ENCODE assay signal across 24 cellular contexts in genomic region chr22:19118601-19118880, GRCh38. TPM values are rescaled to one million over a fixed set of nuclear protein-coding genes. Genes with fewer than 3 reads are reported as not detected.
A peak's percentile ranks its signal among the peaks of the same experiment; 100 is the strongest.
DNase-seq lines count a peak whose midpoint lies in the region; ATAC-seq, FAIRE-seq and TF ChIP-seq lines count a peak whose summit lies in the region.
"Had no signal": no experiment of that assay in that cellular context is flagged by ENCODE, and none has a peak within 500 bp of the region (broad histone marks: within the 10 kb centered on the region; RNA-seq: fewer than 3 reads in every experiment).

No MANE protein-coding gene starts in this region.

- no peak overlapping the region for H3K4ac ChIP-seq in neuronal stem cell (ENCODE audit: low read length)

- no peak overlapping the region for H3K23ac ChIP-seq in neuronal stem cell (ENCODE audit: low read depth, low read length, poor library complexity)

- H3K4me1 ChIP-seq in KMS-11 (ENCODE audit: low read depth, poor library complexity, severe bottlenecking) (peaks cover 63% of the 10 kb centered on the region), K562 (replicated peaks in 1 of 2; ENCODE audit: control insufficient read depth in 2 of 2, insufficient read depth in 2 of 2, low read length in 2 of 2) (peaks cover 42 to 54% of the 10 kb centered on the region in 2 experiments), neuronal stem cell (ENCODE audit: control insufficient read depth in 2 of 2, insufficient read depth in 1 of 2, low read depth in 1 of 2, low read length in 2 of 2) (peaks cover 4 to 19% of the 10 kb centered on the region in 2 donors)

- no peak overlapping the region for H2BK12ac ChIP-seq in neuronal stem cell (ENCODE audit: low read length)

- H3K9ac ChIP-seq in KMS-11 (no peak overlapping the region), K562 (ENCODE audit: insufficient read depth in 1 of 2, low read depth in 2 of 2, low read length in 2 of 2) (peak overlapping the region in 1 of 2 experiments; percentile 46; a peak in 1 of 4 replicates), neuronal stem cell (ENCODE audit: low read depth, low read length, poor library complexity) (no peak overlapping the region)

- no peak overlapping the region for H2BK120ac ChIP-seq in neuronal stem cell (ENCODE audit: low read depth, low read length)

- intact Hi-C loops in activated CD4-positive, alpha-beta T cell treated with anti-CD3 and anti-CD28 coated beads, Interleukin-2, amount 10 ng/mL, durations not matched to agents 24 days and 14 days (cut with micrococcal nuclease), result no loop called here
- intact Hi-C loops in K562 (cut with micrococcal nuclease), result loop anchor here (10.0 kb wide), 1 partner anchor 176 kb away; the partner anchor contains the start of gene CLTCL1

- TF ChIP-seq POLR2A in K562 (conservative IDR thresholded peaks at IDR 0.05), result no peak

- POLR2A ChIA-PET in activated CD4-positive, alpha-beta T cell treated with anti-CD3 and anti-CD28 coated beads, Interleukin-2, amount 10 ng/mL, durations not matched to agents 7 days and 5 days (lab: Charles Lee), result no interaction called here
- POLR2A ChIA-PET in K562 (lab: Yijun Ruan, JAX), result interaction anchor here (0.8 to 9.0 kb wide), 8 partner anchors 8 to 56 kb away, joined by 3 to 67 read pairs (median 9); partner anchors contain the start of gene ESS2

- TF ChIP-seq CTCF in KMS-11 (conservative IDR thresholded peaks at IDR 0.05; ENCODE audit: low read depth, low read length) (no peak), K562 (IDR thresholded peaks at IDR 0.05 in 2 of 3, conservative IDR thresholded peaks at IDR 0.05 in 1 of 3; ENCODE audit: insufficient read depth in 2 of 3, low read depth in 1 of 3, low read length in 3 of 3) (no peak)

- peaks cover 6% of the 10 kb centered on the region for H3K36me3 Mint-ChIP-seq in activated CD4-positive, alpha-beta T cell treated with anti-CD3 and anti-CD28 coated beads, Interleukin-2, amount 10 ng/mL, durations not matched to agents 7 days and 5 days (ENCODE audit: low read depth)
- peaks cover 11% of the 10 kb centered on the region for H3K36me3 Mint-ChIP-seq in activated CD4-positive, alpha-beta T cell treated with anti-CD3 and anti-CD28 coated beads, Interleukin-2, amount 10 ng/mL, durations not matched to agents 24 days and 14 days (ENCODE audit: low read depth)
- H3K36me3 Mint-ChIP-seq: activated naive CD8-positive, alpha-beta T cell treated with anti-CD3 and anti-CD28 coated beads, Interleukin-2, amount 10 ng/mL, durations not matched to agents 7 days and 5 days had no signal

- FAIRE-seq in K562 (lab: Jason Lieb, UNC), result no peak
- FAIRE-seq: G401.6, urothelium cell line had no signal

- H2BK15ac ChIP-seq in neuronal stem cell (ENCODE audit: low read length), result no peak overlapping the region

- no peak for TF ChIP-seq EP300 in K562 (IDR thresholded peaks at IDR 0.05; ENCODE audit: low read length)

- no peak overlapping the region for H3K4me3 Mint-ChIP-seq in activated CD4-positive, alpha-beta T cell treated with anti-CD3 and anti-CD28 coated beads, Interleukin-2, amount 10 ng/mL, durations not matched to agents 7 days and 5 days
- H3K4me3 Mint-ChIP-seq in activated CD4-positive, alpha-beta T cell treated with anti-CD3 and anti-CD28 coated beads, Interleukin-2, amount 10 ng/mL, durations not matched to agents 24 days and 14 days, result no peak overlapping the region
- H3K4me3 Mint-ChIP-seq: activated CD4-positive, alpha-beta memory T cell treated with anti-CD3 and anti-CD28 coated beads for 36 hours; activated naive CD8-positive, alpha-beta T cell treated with anti-CD3 and anti-CD28 coated beads, Interleukin-2, amount 10 ng/mL, durations not matched to agents 7 days and 5 days had no signal

- H3K4me2 ChIP-seq in KMS-11 (peak overlapping the region; percentile 13; the same call in 1 of the 2 replicates), K562 (ENCODE audit: insufficient read depth, low read length) (no peak overlapping the region), neuronal stem cell (ENCODE audit: insufficient read depth, low read length, poor library complexity, severe bottlenecking) (no peak overlapping the region)

- no peak overlapping the region for H2AK5ac ChIP-seq in neuronal stem cell (ENCODE audit: low read depth, low read length)

- H3K79me2 ChIP-seq in KMS-11 (ENCODE audit: insufficient read depth, low read depth) (peaks cover 71% of the 10 kb centered on the region), K562 (ENCODE audit: control insufficient read depth, insufficient read depth, low read length) (peaks cover 87% of the 10 kb centered on the region)

- H2BK5ac ChIP-seq in neuronal stem cell (ENCODE audit: low read length), result no peak overlapping the region

- H3K18ac ChIP-seq in neuronal stem cell (ENCODE audit: low read length), result no peak overlapping the region

- peak overlapping the region; percentile 25 for H3K27ac Mint-ChIP-seq in activated CD4-positive, alpha-beta T cell treated with anti-CD3 and anti-CD28 coated beads, Interleukin-2, amount 10 ng/mL, durations not matched to agents 7 days and 5 days
- H3K27ac Mint-ChIP-seq in activated CD4-positive, alpha-beta T cell treated with anti-CD3 and anti-CD28 coated beads, Interleukin-2, amount 10 ng/mL, durations not matched to agents 24 days and 14 days, result no peak overlapping the region
- H3K27ac Mint-ChIP-seq: activated CD4-positive, alpha-beta memory T cell treated with anti-CD3 and anti-CD28 coated beads for 36 hours had no signal

- no peak for TF ChIP-seq RAD21 in K562 (CRISPR knock-in tag; conservative IDR thresholded peaks at IDR 0.05 in 1 of 2, IDR thresholded peaks at IDR 0.05 in 1 of 2)

- CTCF ChIA-PET in activated CD4-positive, alpha-beta T cell treated with anti-CD3 and anti-CD28 coated beads, Interleukin-2, amount 10 ng/mL, durations not matched to agents 7 days and 5 days (lab: Charles Lee), result interaction anchor here (0.6 to 1.5 kb wide), 2 partner anchors 14 to 18 kb away, joined by 4 to 6 read pairs; no protein-coding TSS in a partner anchor
- CTCF ChIA-PET in K562 (lab: Yijun Ruan, JAX; ENCODE audit: low intra/inter-chr PET ratio), result no interaction called here

- WGBS in K562 (ENCODE audit: insufficient coverage, low coverage, missing lambda C conversion rate), result 62% methylated on average over 2 of the region's 2 CpGs
- WGBS in neuronal stem cell (ENCODE audit: extremely low coverage in 2 of 2, insufficient read length in 2 of 2, insufficient replicate concordance in 1 of 2), 2 donors, result no CpG with 5 or more reads among the region's 2 CpGs

- peaks cover 70% of the 10 kb centered on the region for H3K4me1 Mint-ChIP-seq in activated CD4-positive, alpha-beta T cell treated with anti-CD3 and anti-CD28 coated beads, Interleukin-2, amount 10 ng/mL, durations not matched to agents 7 days and 5 days
- peaks cover 54% of the 10 kb centered on the region for H3K4me1 Mint-ChIP-seq in activated CD4-positive, alpha-beta T cell treated with anti-CD3 and anti-CD28 coated beads, Interleukin-2, amount 10 ng/mL, durations not matched to agents 24 days and 14 days

- in situ Hi-C loops in K562 (cut with MboI), result no loop called here

- BruUV-seq in K562 (replicated peaks; lab: Mats Ljungman, UMichigan), result no TSS peak

- H3K4me3 ChIP-seq in KMS-11 (IDR thresholded peaks at IDR 0.05; ENCODE audit: insufficient read depth, low read depth, low read length) (no peak overlapping the region), K562 (no peak overlapping the region), neuronal stem cell (ENCODE audit: low read length in 2 of 2) (no peak overlapping the region)
- H3K4me3 ChIP-seq: colonic mucosa, heart right ventricle, left lung, SJSA1 had no signal

- no peak for DNase-seq in activated CD4-positive, alpha-beta T cell treated with anti-CD3 and anti-CD28 coated beads, Interleukin-2, amount 10 ng/mL, durations not matched to agents 7 days and 5 days
- DNase-seq in activated CD4-positive, alpha-beta T cell treated with anti-CD3 and anti-CD28 coated beads, Interleukin-2, amount 10 ng/mL, durations not matched to agents 24 days and 14 days, result no peak
- no peak for DNase-seq in K562 (ENCODE audit: extremely low read depth in 1 of 4, low spot score in 3 of 4)
- DNase-seq in neuronal stem cell (ENCODE audit: low spot score), result no peak
- no peak for DNase-seq in HUDEP-2 (lab: John Stamatoyannopoulos, UW; ENCODE audit: unreplicated experiment in 76 of 76)
- DNase-seq: activated naive CD8-positive, alpha-beta T cell treated with anti-CD3 and anti-CD28 coated beads, Interleukin-2, amount 10 ng/mL, durations not matched to agents 7 days and 5 days; activated T-cell treated with anti-CD3 and anti-CD28 coated beads, Interleukin-2, amount 50 U/mL, for 4 hours; brain microvascular endothelial cell; colonic mucosa; heart right ventricle; left lung; NCI-H187; NCI-H82; retina had no signal

- peak overlapping the region; percentile 43 for H3K14ac ChIP-seq in neuronal stem cell (ENCODE audit: low read length)

- H3K9me1 ChIP-seq in K562 (ENCODE audit: control insufficient read depth, insufficient read depth, low read length), result peaks cover 41% of the 10 kb centered on the region

- H3K9me3 ChIP-seq in K562 (replicated peaks; ENCODE audit: control insufficient read depth, insufficient read depth, low read depth, low read length) (no peaks in the 10 kb centered on the region), neuronal stem cell (replicated peaks in 1 of 2; ENCODE audit: control insufficient read depth in 2 of 2, insufficient read depth in 1 of 2, low read depth in 1 of 2, low read length in 2 of 2) (no peaks in the 10 kb centered on the region)
- H3K9me3 ChIP-seq: colonic mucosa, heart right ventricle, left lung, SJSA1 had no signal

- H4K8ac ChIP-seq in neuronal stem cell (ENCODE audit: low read depth, low read length), result no peak overlapping the region

- H2AFZ ChIP-seq in KMS-11 (ENCODE audit: low read depth) (no peak overlapping the region), K562 (ENCODE audit: low read depth, low read length) (no peak overlapping the region), neuronal stem cell (ENCODE audit: low read length) (no peak overlapping the region)

- no peak overlapping the region for H4K91ac ChIP-seq in neuronal stem cell (ENCODE audit: low read depth, low read length, poor library complexity)

- H3K9me3 Mint-ChIP-seq in activated CD4-positive, alpha-beta T cell treated with anti-CD3 and anti-CD28 coated beads, Interleukin-2, amount 10 ng/mL, durations not matched to agents 7 days and 5 days, result no peaks in the 10 kb centered on the region
- no peaks in the 10 kb centered on the region for H3K9me3 Mint-ChIP-seq in activated CD4-positive, alpha-beta T cell treated with anti-CD3 and anti-CD28 coated beads, Interleukin-2, amount 10 ng/mL, durations not matched to agents 24 days and 14 days
- H3K9me3 Mint-ChIP-seq: activated CD4-positive, alpha-beta memory T cell treated with anti-CD3 and anti-CD28 coated beads for 36 hours; activated naive CD8-positive, alpha-beta T cell treated with anti-CD3 and anti-CD28 coated beads, Interleukin-2, amount 10 ng/mL, durations not matched to agents 7 days and 5 days; activated T-cell treated with anti-CD3 and anti-CD28 coated beads, Interleukin-2, amount 50 U/mL, for 4 hours had no signal

- H4K20me1 ChIP-seq in KMS-11 (ENCODE audit: insufficient read depth) (peaks cover 38% of the 10 kb centered on the region; the same call in 1 of the 2 replicates), K562 (replicated peaks; ENCODE audit: control insufficient read depth, insufficient read depth, low read length) (peaks cover 70% of the 10 kb centered on the region)

- H3K36me3 ChIP-seq in KMS-11 (ENCODE audit: insufficient read depth), result no peaks in the 10 kb centered on the region
- H3K36me3 ChIP-seq in K562 (ENCODE audit: control insufficient read depth, insufficient read depth, low read length), result peaks cover 60% of the 10 kb centered on the region
- peaks cover 7 to 35% of the 10 kb centered on the region in 2 donors for H3K36me3 ChIP-seq in neuronal stem cell (replicated peaks in 1 of 2; ENCODE audit: control insufficient read depth in 2 of 2, insufficient read depth in 2 of 2, low read length in 2 of 2)
- H3K36me3 ChIP-seq: colonic mucosa, left lung had no signal

- H3K79me1 ChIP-seq in neuronal stem cell (ENCODE audit: low read depth, low read length), result peaks cover 25% of the 10 kb centered on the region

- H3K27ac ChIP-seq in KMS-11, result peak overlapping the region; percentile 2; the same call in 1 of the 2 replicates
- no peak overlapping the region for H3K27ac ChIP-seq in K562 (ENCODE audit: extremely low read depth, low read depth, low read length)
- no peak overlapping the region for H3K27ac ChIP-seq in neuronal stem cell (replicated peaks; ENCODE audit: low read length)
- H3K27ac ChIP-seq: brain microvascular endothelial cell, colonic mucosa, heart right ventricle, left lung, SJSA1 had no signal

- no peaks in the 10 kb centered on the region for H3K27me3 ChIP-seq in KMS-11 (ENCODE audit: insufficient read depth, low read depth)
- no peaks in the 10 kb centered on the region for H3K27me3 ChIP-seq in K562 (ENCODE audit: control insufficient read depth in 2 of 2, insufficient read depth in 2 of 2, low read length in 2 of 2)
- no peaks in the 10 kb centered on the region for H3K27me3 ChIP-seq in neuronal stem cell (ENCODE audit: control insufficient read depth in 3 of 3, insufficient read depth in 3 of 3, low read depth in 1 of 3, low read length in 3 of 3)
- H3K27me3 ChIP-seq: brain microvascular endothelial cell, colonic mucosa, heart right ventricle, left lung, SJSA1 had no signal

- H3K27me3 Mint-ChIP-seq in activated CD4-positive, alpha-beta T cell treated with anti-CD3 and anti-CD28 coated beads, Interleukin-2, amount 10 ng/mL, durations not matched to agents 7 days and 5 days, result no peaks in the 10 kb centered on the region
- H3K27me3 Mint-ChIP-seq in activated CD4-positive, alpha-beta T cell treated with anti-CD3 and anti-CD28 coated beads, Interleukin-2, amount 10 ng/mL, durations not matched to agents 24 days and 14 days, result no peaks in the 10 kb centered on the region
- H3K27me3 Mint-ChIP-seq: activated CD4-positive, alpha-beta memory T cell treated with anti-CD3 and anti-CD28 coated beads for 36 hours; activated naive CD8-positive, alpha-beta T cell treated with anti-CD3 and anti-CD28 coated beads, Interleukin-2, amount 10 ng/mL, durations not matched to agents 7 days and 5 days had no signal

- ATAC-seq in K562 (no peak), GM18520 (IDR thresholded peaks at IDR 0.05; ENCODE audit: unreplicated experiment) (no peak), GM21737 (IDR thresholded peaks at IDR 0.05; ENCODE audit: unreplicated experiment) (no peak)
- ATAC-seq: activated T-cell treated with anti-CD3 and anti-CD28 coated beads, Interleukin-2, amount 50 U/mL, for 4 hours; heart right ventricle; left lung had no signal

RNA-seq across cellular contexts. Expression of gene DGCR2, which starts 3.7 kb away (rescaled TPM):
- total RNA-seq in activated CD4-positive, alpha-beta T cell treated with anti-CD3 and anti-CD28 coated beads, Interleukin-2, amount 10 ng/mL, durations not matched to agents 7 days and 5 days, result 10 to 100 TPM; 38.7 to 39.0 TPM
- total RNA-seq in activated CD4-positive, alpha-beta T cell treated with anti-CD3 and anti-CD28 coated beads, Interleukin-2, amount 10 ng/mL, durations not matched to agents 24 days and 14 days, result 23.8 and 25.5 TPM in 2 replicates
- 104 and 237 TPM in 2 replicates for total RNA-seq in K562 (2011; cell fraction: chromatin; rRNA removed; ENCODE audit: low replicate concordance)
- 233 and 250 TPM in 2 replicates for total RNA-seq in K562 (2011; cell fraction: nucleolus; rRNA removed)
- 163 and 192 TPM in 2 replicates for total RNA-seq in K562 (2011; cell fraction: nucleoplasm; rRNA removed)
- total RNA-seq in K562 (2014; rRNA removed), result 62.9 and 79.7 TPM in 2 replicates
- 25.0 and 31.7 TPM in 2 replicates for total RNA-seq in K562 (2014; rRNA removed; fragmentation: Illumina TruSeq; extraction: Trizol)
- total RNA-seq in K562 (2015; rRNA removed; fragmentation: Illumina TruSeq; extraction: Trizol), result 52.2 and 56.7 TPM in 2 replicates
- 101 and 103 TPM in 2 replicates for total RNA-seq in K562 (2021)
- polyA plus RNA-seq in K562 (2011; rRNA removed), result 45.6 and 65.3 TPM in 2 replicates
- 87.9 and 92.8 TPM in 2 replicates for polyA plus RNA-seq in K562 (2011; cell fraction: cytosol; rRNA removed)
- 96.5 and 99.6 TPM in 2 replicates for polyA plus RNA-seq in K562 (2011; cell fraction: nucleus; rRNA removed)
- polyA plus RNA-seq in K562 (2012), result 68.2 and 87.4 TPM in 2 replicates
- polyA plus RNA-seq in K562 (2014; fragmentation: Illumina TruSeq; extraction: Trizol), result 56.7 and 59.7 TPM in 2 replicates
- polyA plus RNA-seq in K562 (2014; fragmentation: Nextera tagmentation; extraction: Ambion mirVana), result under 1 TPM; 0.69 to 0.70 TPM
- polyA plus RNA-seq in K562 (2014; rRNA removed), result 54.1 and 56.4 TPM in 2 replicates
- polyA minus RNA-seq in K562 (2011; rRNA and poly(A)+ RNA removed), result 59.4 and 60.5 TPM in 2 replicates
- 76.8 and 101 TPM in 2 replicates for polyA minus RNA-seq in K562 (2011; cell fraction: cytosol; rRNA and poly(A)+ RNA removed)
- 59.6 and 106 TPM in 2 replicates for polyA minus RNA-seq in K562 (2011; cell fraction: nucleus; rRNA and poly(A)+ RNA removed)
- 31.2 TPM for polyA plus RNA-seq in neuronal stem cell (2013, experiment 1 of 2)
- 31.1 TPM for polyA plus RNA-seq in neuronal stem cell (2013, experiment 2 of 2)

RNA-seq across cellular contexts. Expression of gene TSSK2, which starts 12.6 kb away (rescaled TPM):
- not detected for total RNA-seq in activated CD4-positive, alpha-beta T cell treated with anti-CD3 and anti-CD28 coated beads, Interleukin-2, amount 10 ng/mL, durations not matched to agents 7 days and 5 days
- total RNA-seq in activated CD4-positive, alpha-beta T cell treated with anti-CD3 and anti-CD28 coated beads, Interleukin-2, amount 10 ng/mL, durations not matched to agents 24 days and 14 days, result not detected in 2 replicates
- total RNA-seq in K562 (2011; cell fraction: chromatin; rRNA removed; ENCODE audit: low replicate concordance), result 0.21 TPM in 1 of 2 replicates, not detected in the other
- total RNA-seq in K562 (2011; cell fraction: nucleolus; rRNA removed), result not detected in 2 replicates
- 0.22 TPM in 1 of 2 replicates, not detected in the other for total RNA-seq in K562 (2011; cell fraction: nucleoplasm; rRNA removed)
- total RNA-seq in K562 (2014; rRNA removed) (not detected in 2 replicates), K562 (2014; rRNA removed; fragmentation: Illumina TruSeq; extraction: Trizol) (not detected in 2 replicates), K562 (2015; rRNA removed; fragmentation: Illumina TruSeq; extraction: Trizol) (not detected in 2 replicates), K562 (2021) (not detected in 2 replicates)
- polyA plus RNA-seq in K562 (2011; rRNA removed) (not detected in 2 replicates), K562 (2014; fragmentation: Illumina TruSeq; extraction: Trizol) (not detected in 2 replicates), K562 (2014; fragmentation: Nextera tagmentation; extraction: Ambion mirVana) (not detected), K562 (2014; rRNA removed) (0.04 TPM in 1 of 2 replicates, not detected in the other)
- 0.04 TPM in 1 of 2 replicates, not detected in the other for polyA plus RNA-seq in K562 (2011; cell fraction: cytosol; rRNA removed)
- polyA plus RNA-seq in K562 (2011; cell fraction: nucleus; rRNA removed), result 0.10 TPM in 1 of 2 replicates, not detected in the other
- not detected in 2 replicates for polyA plus RNA-seq in K562 (2012)
- polyA minus RNA-seq in K562 (2011; rRNA and poly(A)+ RNA removed), result not detected in 2 replicates
- polyA minus RNA-seq in K562 (2011; cell fraction: cytosol; rRNA and poly(A)+ RNA removed), result not detected in 2 replicates
- polyA minus RNA-seq in K562 (2011; cell fraction: nucleus; rRNA and poly(A)+ RNA removed), result not detected in 2 replicates
- not detected for polyA plus RNA-seq in neuronal stem cell (2013, experiment 1 of 2)
- not detected for polyA plus RNA-seq in neuronal stem cell (2013, experiment 2 of 2)
- total RNA-seq: A172; activated CD4-positive, alpha-beta memory T cell treated with anti-CD3 and anti-CD28 coated beads for 36 hours; activated naive CD8-positive, alpha-beta T cell treated with anti-CD3 and anti-CD28 coated beads, Interleukin-2, amount 10 ng/mL, durations not matched to agents 7 days and 5 days; activated T-cell treated with anti-CD3 and anti-CD28 coated beads, Interleukin-2, amount 50 U/mL, for 4 hours; colonic mucosa; left lung; SJSA1; subcutaneous adipose tissue had no signal

RNA-seq across cellular contexts. Expression of gene ESS2, which starts 25.9 kb away (rescaled TPM):
- total RNA-seq in activated CD4-positive, alpha-beta T cell treated with anti-CD3 and anti-CD28 coated beads, Interleukin-2, amount 10 ng/mL, durations not matched to agents 7 days and 5 days, result 10 to 100 TPM; 17.9 to 18.5 TPM
- total RNA-seq in activated CD4-positive, alpha-beta T cell treated with anti-CD3 and anti-CD28 coated beads, Interleukin-2, amount 10 ng/mL, durations not matched to agents 24 days and 14 days, result 17.6 and 19.1 TPM in 2 replicates
- total RNA-seq in K562 (2011; cell fraction: chromatin; rRNA removed; ENCODE audit: low replicate concordance), result 22.9 and 43.9 TPM in 2 replicates
- 30.7 and 33.7 TPM in 2 replicates for total RNA-seq in K562 (2011; cell fraction: nucleolus; rRNA removed)
- total RNA-seq in K562 (2011; cell fraction: nucleoplasm; rRNA removed), result 20.2 and 27.2 TPM in 2 replicates
- total RNA-seq in K562 (2014; rRNA removed) (42.5 and 47.4 TPM in 2 replicates), K562 (2014; rRNA removed; fragmentation: Illumina TruSeq; extraction: Trizol) (9.4 and 10.7 TPM in 2 replicates), K562 (2015; rRNA removed; fragmentation: Illumina TruSeq; extraction: Trizol) (28.3 and 30.9 TPM in 2 replicates), K562 (2021) (51.3 and 52.8 TPM in 2 replicates)
- polyA plus RNA-seq in K562 (2011; rRNA removed) (26.8 and 44.0 TPM in 2 replicates), K562 (2014; fragmentation: Illumina TruSeq; extraction: Trizol) (23.6 and 41.0 TPM in 2 replicates), K562 (2014; fragmentation: Nextera tagmentation; extraction: Ambion mirVana) (1 to 10 TPM in 1 of 2 experiments, under 1 TPM in 1; 0.70 to 1.9 TPM), K562 (2014; rRNA removed) (47.1 and 58.1 TPM in 2 replicates)
- polyA plus RNA-seq in K562 (2011; cell fraction: cytosol; rRNA removed), result 44.3 and 59.3 TPM in 2 replicates
- polyA plus RNA-seq in K562 (2011; cell fraction: nucleus; rRNA removed), result 50.0 and 63.7 TPM in 2 replicates
- polyA plus RNA-seq in K562 (2012), result 34.4 and 35.2 TPM in 2 replicates
- 11.3 and 13.6 TPM in 2 replicates for polyA minus RNA-seq in K562 (2011; rRNA and poly(A)+ RNA removed)
- 16.3 and 30.8 TPM in 2 replicates for polyA minus RNA-seq in K562 (2011; cell fraction: cytosol; rRNA and poly(A)+ RNA removed)
- polyA minus RNA-seq in K562 (2011; cell fraction: nucleus; rRNA and poly(A)+ RNA removed), result 11.7 and 24.3 TPM in 2 replicates
- 9.2 TPM for polyA plus RNA-seq in neuronal stem cell (2013, experiment 1 of 2)
- polyA plus RNA-seq in neuronal stem cell (2013, experiment 2 of 2), result 9.2 TPM

RNA-seq across cellular contexts. Expression of gene GSC2, which starts 31.6 kb away (rescaled TPM):
- not detected for total RNA-seq in activated CD4-positive, alpha-beta T cell treated with anti-CD3 and anti-CD28 coated beads, Interleukin-2, amount 10 ng/mL, durations not matched to agents 7 days and 5 days
- total RNA-seq in activated CD4-positive, alpha-beta T cell treated with anti-CD3 and anti-CD28 coated beads, Interleukin-2, amount 10 ng/mL, durations not matched to agents 24 days and 14 days, result not detected in 2 replicates
- not detected in 2 replicates for total RNA-seq in K562 (2011; cell fraction: chromatin; rRNA removed; ENCODE audit: low replicate concordance)
- total RNA-seq in K562 (2011; cell fraction: nucleolus; rRNA removed), result not detected in 2 replicates
- not detected in 2 replicates for total RNA-seq in K562 (2011; cell fraction: nucleoplasm; rRNA removed)
- total RNA-seq in K562 (2014; rRNA removed) (not detected in 2 replicates), K562 (2014; rRNA removed; fragmentation: Illumina TruSeq; extraction: Trizol) (not detected in 2 replicates), K562 (2015; rRNA removed; fragmentation: Illumina TruSeq; extraction: Trizol) (not detected in 2 replicates), K562 (2021) (not detected in 2 replicates)
- polyA plus RNA-seq in K562 (2011; rRNA removed) (not detected in 2 replicates), K562 (2014; fragmentation: Illumina TruSeq; extraction: Trizol) (not detected in 2 replicates), K562 (2014; fragmentation: Nextera tagmentation; extraction: Ambion mirVana) (not detected), K562 (2014; rRNA removed) (not detected in 2 replicates)
- polyA plus RNA-seq in K562 (2011; cell fraction: cytosol; rRNA removed), result not detected in 2 replicates
- not detected in 2 replicates for polyA plus RNA-seq in K562 (2011; cell fraction: nucleus; rRNA removed)
- not detected in 2 replicates for polyA plus RNA-seq in K562 (2012)
- not detected in 2 replicates for polyA minus RNA-seq in K562 (2011; rRNA and poly(A)+ RNA removed)
- not detected in 2 replicates for polyA minus RNA-seq in K562 (2011; cell fraction: cytosol; rRNA and poly(A)+ RNA removed)
- polyA minus RNA-seq in K562 (2011; cell fraction: nucleus; rRNA and poly(A)+ RNA removed), result not detected in 2 replicates
- polyA plus RNA-seq in neuronal stem cell (2013, experiment 1 of 2), result not detected
- not detected for polyA plus RNA-seq in neuronal stem cell (2013, experiment 2 of 2)
- total RNA-seq: A172; activated CD4-positive, alpha-beta memory T cell treated with anti-CD3 and anti-CD28 coated beads for 36 hours; activated naive CD8-positive, alpha-beta T cell treated with anti-CD3 and anti-CD28 coated beads, Interleukin-2, amount 10 ng/mL, durations not matched to agents 7 days and 5 days; activated T-cell treated with anti-CD3 and anti-CD28 coated beads, Interleukin-2, amount 50 U/mL, for 4 hours; colonic mucosa; heart right ventricle; left lung; omental fat pad; SJSA1; subcutaneous adipose tissue had no signal
- polyA plus RNA-seq: heart right ventricle had no signal

RNA-seq across cellular contexts. Expression of gene SLC25A1, which starts 60.0 kb away (rescaled TPM):
- total RNA-seq in activated CD4-positive, alpha-beta T cell treated with anti-CD3 and anti-CD28 coated beads, Interleukin-2, amount 10 ng/mL, durations not matched to agents 7 days and 5 days, result 10 to 100 TPM; 40.4 to 49.2 TPM
- 39.4 and 41.2 TPM in 2 replicates for total RNA-seq in activated CD4-positive, alpha-beta T cell treated with anti-CD3 and anti-CD28 coated beads, Interleukin-2, amount 10 ng/mL, durations not matched to agents 24 days and 14 days
- 34.4 and 107 TPM in 2 replicates for total RNA-seq in K562 (2011; cell fraction: chromatin; rRNA removed; ENCODE audit: low replicate concordance)
- total RNA-seq in K562 (2011; cell fraction: nucleolus; rRNA removed), result 114 and 122 TPM in 2 replicates
- total RNA-seq in K562 (2011; cell fraction: nucleoplasm; rRNA removed), result 76.8 and 81.5 TPM in 2 replicates
- 329 and 469 TPM in 2 replicates for total RNA-seq in K562 (2014; rRNA removed)
- 54.3 and 89.6 TPM in 2 replicates for total RNA-seq in K562 (2014; rRNA removed; fragmentation: Illumina TruSeq; extraction: Trizol)
- total RNA-seq in K562 (2015; rRNA removed; fragmentation: Illumina TruSeq; extraction: Trizol), result 109 and 119 TPM in 2 replicates
- 399 and 408 TPM in 2 replicates for total RNA-seq in K562 (2021)
- 110 and 216 TPM in 2 replicates for polyA plus RNA-seq in K562 (2011; rRNA removed)
- polyA plus RNA-seq in K562 (2011; cell fraction: cytosol; rRNA removed), result 329 and 368 TPM in 2 replicates
- 294 and 343 TPM in 2 replicates for polyA plus RNA-seq in K562 (2011; cell fraction: nucleus; rRNA removed)
- polyA plus RNA-seq in K562 (2012), result 272 and 330 TPM in 2 replicates
- 183 and 239 TPM in 2 replicates for polyA plus RNA-seq in K562 (2014; fragmentation: Illumina TruSeq; extraction: Trizol)
- 10 to 100 TPM; 11.0 to 23.7 TPM for polyA plus RNA-seq in K562 (2014; fragmentation: Nextera tagmentation; extraction: Ambion mirVana)
- polyA plus RNA-seq in K562 (2014; rRNA removed), result 248 and 262 TPM in 2 replicates
- 64.7 and 77.1 TPM in 2 replicates for polyA minus RNA-seq in K562 (2011; rRNA and poly(A)+ RNA removed)
- polyA minus RNA-seq in K562 (2011; cell fraction: cytosol; rRNA and poly(A)+ RNA removed), result 103 and 287 TPM in 2 replicates
- polyA minus RNA-seq in K562 (2011; cell fraction: nucleus; rRNA and poly(A)+ RNA removed), result 46.3 and 88.1 TPM in 2 replicates
- 75.2 TPM for polyA plus RNA-seq in neuronal stem cell (2013, experiment 1 of 2)
- 71.9 TPM for polyA plus RNA-seq in neuronal stem cell (2013, experiment 2 of 2)
